ENCODE assay signal across 2 cellular contexts in genomic region chr5:36129666-36130065, GRCh38. TPM values are rescaled to one million over a fixed set of nuclear protein-coding genes. Genes with fewer than 3 reads are reported as not detected.
DNase-seq lines count a peak whose midpoint lies in the region; ATAC-seq, FAIRE-seq and TF ChIP-seq lines count a peak whose summit lies in the region.
"Not testable (repeated sequence)": the region's sequence is repeated elsewhere in the genome, so short reads cannot be mapped to it uniquely, and the experiment has no call there.

No MANE protein-coding gene starts in this region.

- not testable (repeated sequence) for TF ChIP-seq EP300 in K562 (IDR thresholded peaks at IDR 0.05; ENCODE audit: low read length)

- not testable (repeated sequence) for TF ChIP-seq RAD21 in K562 (CRISPR knock-in tag; conservative IDR thresholded peaks at IDR 0.05 in 1 of 2, IDR thresholded peaks at IDR 0.05 in 1 of 2)

- WGBS in K562 (ENCODE audit: insufficient coverage, low coverage, missing lambda C conversion rate): 100% methylated on average over 3 of the region's 5 CpGs

- H3K4me3 ChIP-seq in HEK293 (ENCODE audit: low read depth, low read length); K562: not testable (repeated sequence)

- not testable (repeated sequence) for TF ChIP-seq POLR2A in K562 (conservative IDR thresholded peaks at IDR 0.05)

- not testable (repeated sequence) for H3K36me3 ChIP-seq in HEK293 (ENCODE audit: control insufficient read depth in 2 of 2, insufficient read depth in 1 of 2, low read length in 2 of 2); K562 (ENCODE audit: control insufficient read depth, insufficient read depth, low read length)

- ATAC-seq in K562: not testable (repeated sequence)

- H3K27me3 ChIP-seq in K562 (ENCODE audit: control insufficient read depth in 2 of 2, insufficient read depth in 2 of 2, low read length in 2 of 2): not testable (repeated sequence)

- not testable (repeated sequence) for H4K20me1 ChIP-seq in K562 (replicated peaks; ENCODE audit: control insufficient read depth, insufficient read depth, low read length)

- not testable (repeated sequence) for H3K4me2 ChIP-seq in K562 (ENCODE audit: insufficient read depth, low read length)

- H3K9ac ChIP-seq in K562 (ENCODE audit: insufficient read depth in 1 of 2, low read depth in 2 of 2, low read length in 2 of 2): not testable (repeated sequence)

- H3K27ac ChIP-seq in HEK293 (ENCODE audit: extremely low read depth, low read depth, low read length); K562 (ENCODE audit: extremely low read depth, low read depth, low read length): not testable (repeated sequence)

- not testable (repeated sequence) for FAIRE-seq in K562 (lab: Jason Lieb, UNC)

- CTCF ChIA-PET in HEK293 (lab: Yijun Ruan, JAX): interaction anchor here (0.7 kb wide), 1 partner anchor 11 kb away, joined by 6 read pairs; no protein-coding TSS in a partner anchor
- CTCF ChIA-PET in K562 (lab: Yijun Ruan, JAX; ENCODE audit: low intra/inter-chr PET ratio): not testable (repeated sequence)

- H3K79me2 ChIP-seq in K562 (ENCODE audit: control insufficient read depth, insufficient read depth, low read length): not testable (repeated sequence)

- intact Hi-C loops in K562 (cut with micrococcal nuclease): not testable (repeated sequence)

- not testable (repeated sequence) for DNase-seq in K562 (ENCODE audit: extremely low read depth in 1 of 4, low spot score in 3 of 4)

- not testable (repeated sequence) for H3K9me1 ChIP-seq in K562 (ENCODE audit: control insufficient read depth, insufficient read depth, low read length)

- H2AFZ ChIP-seq in K562 (ENCODE audit: low read depth, low read length): not testable (repeated sequence)

- in situ Hi-C loops in K562 (cut with MboI): not testable (repeated sequence)

- not testable (repeated sequence) for H3K4me1 ChIP-seq in HEK293 (ENCODE audit: control insufficient read depth, insufficient read depth, low read length); K562 (replicated peaks in 1 of 2; ENCODE audit: control insufficient read depth in 2 of 2, insufficient read depth in 2 of 2, low read length in 2 of 2)

- not testable (repeated sequence) for H3K9me3 ChIP-seq in HEK293 (ENCODE audit: control insufficient read depth, insufficient read depth, low read depth, low read length); K562 (replicated peaks; ENCODE audit: control insufficient read depth, insufficient read depth, low read depth, low read length)

- BruUV-seq in K562 (replicated peaks; lab: Mats Ljungman, UMichigan): not testable (repeated sequence)

- TF ChIP-seq CTCF in HEK293 (tag by site-specific recombination; IDR thresholded peaks at IDR 0.05); K562 (IDR thresholded peaks at IDR 0.05 in 2 of 3, conservative IDR thresholded peaks at IDR 0.05 in 1 of 3; ENCODE audit: insufficient read depth in 2 of 3, low read depth in 1 of 3, low read length in 3 of 3): not testable (repeated sequence)

- POLR2A ChIA-PET in HEK293 (lab: Yijun Ruan, JAX): interaction anchor here (0.6 kb wide), 1 partner anchor 11 kb away, joined by 3 read pairs; no protein-coding TSS in a partner anchor
- POLR2A ChIA-PET in K562 (lab: Yijun Ruan, JAX): interaction anchor here (1.2 kb wide), 1 partner anchor 9 kb away, joined by 5 read pairs; no protein-coding TSS in a partner anchor

TF ChIP-seq in HEK293, 187 proteins besides CTCF, POLR2A, EP300 and RAD21 (continues in another document):
- TF ChIP-seq ZNF146 (tag by site-specific recombination; IDR thresholded peaks at IDR 0.05) (peak; percentile 94), ZNF580 (tag by site-specific recombination; IDR thresholded peaks at IDR 0.05) (0 out of 2 replicates have a peak, but pooled peaks have one; percentile 26)

TF ChIP-seq in K562, 482 proteins besides CTCF, POLR2A, EP300 and RAD21:
- TF ChIP-seq BCOR (IDR thresholded peaks at IDR 0.05): peak; percentile 59

RNA-seq across cellular contexts. Expression of gene LMBRD2, which starts 22.0 kb away (rescaled TPM):
- 10.5 and 36.3 TPM in 2 replicates for total RNA-seq in K562 (2011; cell fraction: chromatin; rRNA removed; ENCODE audit: low replicate concordance)
- total RNA-seq in K562 (2011; cell fraction: nucleolus; rRNA removed): 7.8 and 10.5 TPM in 2 replicates
- 14.8 and 27.5 TPM in 2 replicates for total RNA-seq in K562 (2011; cell fraction: nucleoplasm; rRNA removed)
- 10.9 and 24.2 TPM in 2 replicates for total RNA-seq in K562 (2014; rRNA removed)
- total RNA-seq in K562 (2014; rRNA removed; fragmentation: Illumina TruSeq; extraction: Trizol): 13.4 and 18.0 TPM in 2 replicates
- total RNA-seq in K562 (2015; rRNA removed; fragmentation: Illumina TruSeq; extraction: Trizol): 10.5 and 11.8 TPM in 2 replicates
- 9.7 and 10.1 TPM in 2 replicates for total RNA-seq in K562 (2021)
- 11.7 and 13.3 TPM in 2 replicates for polyA plus RNA-seq in K562 (2011; rRNA removed)
- polyA plus RNA-seq in K562 (2011; cell fraction: cytosol; rRNA removed): 1.9 and 4.1 TPM in 2 replicates
- polyA plus RNA-seq in K562 (2011; cell fraction: nucleus; rRNA removed): 12.0 and 17.9 TPM in 2 replicates
- 6.1 and 9.3 TPM in 2 replicates for polyA plus RNA-seq in K562 (2012)
- 6.6 and 10.3 TPM in 2 replicates for polyA plus RNA-seq in K562 (2014; fragmentation: Illumina TruSeq; extraction: Trizol)
- 1 to 10 TPM; 2.1 to 3.3 TPM for polyA plus RNA-seq in K562 (2014; fragmentation: Nextera tagmentation; extraction: Ambion mirVana)
- 7.5 and 10.6 TPM in 2 replicates for polyA plus RNA-seq in K562 (2014; rRNA removed)
- 26.5 and 26.7 TPM in 2 replicates for polyA minus RNA-seq in K562 (2011; rRNA and poly(A)+ RNA removed)
- polyA minus RNA-seq in K562 (2011; cell fraction: cytosol; rRNA and poly(A)+ RNA removed): 9.6 and 16.6 TPM in 2 replicates
- polyA minus RNA-seq in K562 (2011; cell fraction: nucleus; rRNA and poly(A)+ RNA removed): 14.5 and 26.4 TPM in 2 replicates

RNA-seq across cellular contexts. Expression of gene SKP2, which starts 22.2 kb away (rescaled TPM):
- 28.4 and 31.8 TPM in 2 replicates for total RNA-seq in K562 (2011; cell fraction: chromatin; rRNA removed; ENCODE audit: low replicate concordance)
- total RNA-seq in K562 (2011; cell fraction: nucleolus; rRNA removed): 24.7 and 27.8 TPM in 2 replicates
- total RNA-seq in K562 (2011; cell fraction: nucleoplasm; rRNA removed): 25.7 and 27.4 TPM in 2 replicates
- total RNA-seq in K562 (2014; rRNA removed) (48.4 and 65.3 TPM in 2 replicates), K562 (2014; rRNA removed; fragmentation: Illumina TruSeq; extraction: Trizol) (77.3 and 80.8 TPM in 2 replicates), K562 (2015; rRNA removed; fragmentation: Illumina TruSeq; extraction: Trizol) (91.4 and 97.5 TPM in 2 replicates), K562 (2021) (88.6 and 103 TPM in 2 replicates)
- polyA plus RNA-seq in K562 (2011; rRNA removed) (81.4 and 84.4 TPM in 2 replicates), K562 (2014; fragmentation: Illumina TruSeq; extraction: Trizol) (62.3 and 85.4 TPM in 2 replicates), K562 (2014; fragmentation: Nextera tagmentation; extraction: Ambion mirVana) (10 to 100 TPM; 30.0 to 48.3 TPM), K562 (2014; rRNA removed) (54.1 and 60.6 TPM in 2 replicates)
- 56.2 and 87.8 TPM in 2 replicates for polyA plus RNA-seq in K562 (2011; cell fraction: cytosol; rRNA removed)
- 56.6 and 58.2 TPM in 2 replicates for polyA plus RNA-seq in K562 (2011; cell fraction: nucleus; rRNA removed)
- 36.2 and 50.9 TPM in 2 replicates for polyA plus RNA-seq in K562 (2012)
- polyA minus RNA-seq in K562 (2011; rRNA and poly(A)+ RNA removed): 97.0 and 97.2 TPM in 2 replicates
- polyA minus RNA-seq in K562 (2011; cell fraction: cytosol; rRNA and poly(A)+ RNA removed): 64.3 and 65.9 TPM in 2 replicates
- 31.9 and 65.2 TPM in 2 replicates for polyA minus RNA-seq in K562 (2011; cell fraction: nucleus; rRNA and poly(A)+ RNA removed)
